11 cellular contexts compared by ENCODE assay signal in the genomic region with DNA sequence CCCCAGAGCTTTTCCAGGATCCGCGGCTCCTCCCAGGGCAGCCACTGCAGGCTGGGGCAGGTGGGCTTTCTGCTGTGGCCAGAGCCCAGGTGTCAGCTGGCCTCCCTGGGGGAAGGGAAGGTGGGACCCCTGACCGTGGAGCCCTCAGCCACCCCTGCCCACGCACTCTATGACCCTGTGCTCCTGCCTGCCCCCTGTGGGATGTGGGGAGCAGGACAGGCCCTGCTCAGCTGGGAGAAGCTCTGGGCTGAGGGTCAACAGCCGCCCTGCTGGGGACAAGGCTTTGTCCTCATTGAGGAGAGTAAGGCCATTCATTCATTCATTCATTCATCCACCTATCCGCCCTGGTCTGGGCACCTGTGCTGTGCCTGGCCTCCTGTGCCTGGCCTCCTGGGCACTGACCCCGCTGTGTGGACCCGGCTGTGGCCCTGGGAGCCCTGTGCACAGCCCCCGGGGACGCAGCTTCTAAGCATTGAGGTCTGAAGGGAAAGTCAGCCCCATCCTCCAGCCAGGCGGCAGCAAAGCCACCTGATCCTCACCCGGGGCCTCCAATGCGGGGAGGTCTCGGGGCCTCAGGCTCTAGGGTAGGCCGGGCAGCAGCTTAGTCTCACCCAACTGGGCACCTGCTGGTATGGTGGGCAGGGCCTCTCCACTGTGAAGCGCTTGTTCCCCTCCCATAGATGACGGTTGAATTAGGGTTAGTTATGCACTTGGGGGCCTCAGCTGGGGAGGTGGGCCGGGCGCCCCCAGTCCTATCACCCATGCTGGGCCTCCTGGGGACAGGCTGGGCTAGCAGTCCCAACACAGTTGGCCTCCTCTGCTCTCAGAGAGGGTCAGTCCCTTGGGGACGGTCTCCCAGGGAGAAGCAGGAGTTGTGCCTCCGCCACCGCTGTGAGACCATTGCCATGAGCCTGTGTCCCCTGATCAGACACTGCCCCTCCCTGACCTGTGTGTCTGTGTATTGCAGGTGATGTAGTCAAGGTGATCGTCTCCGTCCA. TPM values are rescaled to one million over a fixed set of nuclear protein-coding genes. Genes with fewer than 3 reads are reported as not detected.
DNase-seq lines count a peak whose midpoint lies in the region; ATAC-seq and TF ChIP-seq lines count a peak whose summit lies in the region.
"Had no signal": no experiment of that assay in that cellular context is flagged by ENCODE, and none has a peak within 500 bp of the region (broad histone marks: within the 10 kb centered on the region; RNA-seq: fewer than 3 reads in every experiment).

No MANE protein-coding gene starts in this region.

- H3K27ac ChIP-seq in Karpas-422 (ENCODE audit: low read length) (no peak overlapping the region), parathyroid adenoma (no peak overlapping the region)
- H3K27ac ChIP-seq: skin epidermis, thoracic aorta had no signal

- H3K4me3 ChIP-seq in Karpas-422 (ENCODE audit: low read length) (no peak overlapping the region), parathyroid adenoma (ENCODE audit: low read depth, low read length) (no peak overlapping the region)
- H3K4me3 ChIP-seq: skin epidermis, thoracic aorta had no signal

- H2AFZ ChIP-seq in Karpas-422 (ENCODE audit: low read length) = no peak overlapping the region
- no peak overlapping the region for H2AFZ ChIP-seq in parathyroid adenoma

- TF ChIP-seq CTCF in GM10266 (IDR thresholded peaks at IDR 0.05; ENCODE audit: control insufficient read depth, insufficient read depth, low read depth, missing control alignments) (peak; percentile 55), chondrocyte (IDR thresholded peaks at IDR 0.05) (peak; percentile 63), parathyroid adenoma (IDR thresholded peaks at IDR 0.05) (peak; percentile 19)

- no peaks in the 10 kb centered on the region for H3K27me3 Mint-ChIP-seq in chondrocyte (ENCODE audit: low read depth)

- H3K4me1 Mint-ChIP-seq in chondrocyte (ENCODE audit: low read depth) = peaks cover 3% of the 10 kb centered on the region

- H4K20me1 ChIP-seq in Karpas-422 (ENCODE audit: insufficient read depth, low read depth, low read length) = no peaks in the 10 kb centered on the region

- H3K4me1 ChIP-seq in Karpas-422 (ENCODE audit: low read length) (no peaks in the 10 kb centered on the region), parathyroid adenoma (peaks cover 2% of the 10 kb centered on the region)

- no peaks in the 10 kb centered on the region for H3K9me2 ChIP-seq in Karpas-422 (replicated peaks; ENCODE audit: insufficient read depth, low read length)

- DNase-seq in GM10266 (ENCODE audit: extremely low spot score) (no peak), Karpas-422 (peak; percentile 66), chondrocyte (ENCODE audit: low spot score) (no peak), NCI-H748 treated with DMSO at 0.1 percent for 48 hours (lab: John Stamatoyannopoulos, UW) (no peak), NCI-H1092 (lab: John Stamatoyannopoulos, UW) (no peak)
- DNase-seq: NCI-H2081 treated with DMSO at 0.1 percent for 48 hours, T1000 had no signal

- no peak overlapping the region for H3K4me3 Mint-ChIP-seq in chondrocyte (ENCODE audit: unreplicated experiment)

- H3K27me3 ChIP-seq in Karpas-422 (ENCODE audit: low read length) (no peaks in the 10 kb centered on the region), parathyroid adenoma (ENCODE audit: control insufficient read depth, insufficient read depth, low read length) (no peaks in the 10 kb centered on the region)

- no peak overlapping the region for H3K27ac Mint-ChIP-seq in chondrocyte (ENCODE audit: unreplicated experiment)

- no peak overlapping the region for H3K9ac ChIP-seq in Karpas-422 (ENCODE audit: low read length)
- no peak overlapping the region for H3K9ac ChIP-seq in parathyroid adenoma

- H3K4me2 ChIP-seq in Karpas-422 (ENCODE audit: low read depth, low read length, poor library complexity, severe bottlenecking) (no peak overlapping the region), parathyroid adenoma (ENCODE audit: low read length) (no peak overlapping the region)

- no peak for ATAC-seq in GM21423 (IDR thresholded peaks at IDR 0.05; ENCODE audit: unreplicated experiment)

- H3K9me3 ChIP-seq in Karpas-422 (ENCODE audit: low read length) (no peaks in the 10 kb centered on the region), parathyroid adenoma (ENCODE audit: control insufficient read depth, low read length) (no peaks in the 10 kb centered on the region)
- H3K9me3 ChIP-seq: thoracic aorta had no signal

- no peaks in the 10 kb centered on the region for H3K36me3 Mint-ChIP-seq in chondrocyte (ENCODE audit: low read depth)

- H3K9me3 Mint-ChIP-seq in chondrocyte (ENCODE audit: low read depth) = no peaks in the 10 kb centered on the region

- H3K36me3 ChIP-seq in Karpas-422 (ENCODE audit: insufficient read depth, low read length) (no peaks in the 10 kb centered on the region), parathyroid adenoma (ENCODE audit: control insufficient read depth, insufficient read depth, low read length) (no peaks in the 10 kb centered on the region)
- H3K36me3 ChIP-seq: thoracic aorta had no signal

- H3K79me2 ChIP-seq in Karpas-422 (ENCODE audit: low read length) (no peaks in the 10 kb centered on the region), parathyroid adenoma (no peaks in the 10 kb centered on the region)

RNA-seq across cellular contexts. Expression of a gene that starts 6.0 kb away (rescaled TPM):
- total RNA-seq in Karpas-422 (2014; rRNA removed; shearing (Covaris generic); ENCODE audit: low replicate concordance) = 10.3 and 15.6 TPM in 2 replicates
- total RNA-seq in chondrocyte = 0.95 to 2.5 TPM (median 1.1 TPM) in 3 replicates

RNA-seq across cellular contexts. Expression of a gene that starts 24.4 kb away (rescaled TPM):
- 0.89 and 0.90 TPM in 2 replicates for total RNA-seq in Karpas-422 (2014; rRNA removed; shearing (Covaris generic); ENCODE audit: low replicate concordance)
- 20.4 to 25.6 TPM (median 22.4 TPM) in 3 replicates for total RNA-seq in chondrocyte

RNA-seq across cellular contexts. Expression of a gene that starts 32.1 kb away (rescaled TPM):
- not detected in 2 replicates for total RNA-seq in Karpas-422 (2014; rRNA removed; shearing (Covaris generic); ENCODE audit: low replicate concordance)
- not detected in 3 replicates for total RNA-seq in chondrocyte

RNA-seq across cellular contexts. Expression of a gene that starts 35.8 kb away (rescaled TPM):
- total RNA-seq in Karpas-422 (2014; rRNA removed; shearing (Covaris generic); ENCODE audit: low replicate concordance) = 25.1 and 25.8 TPM in 2 replicates
- total RNA-seq in chondrocyte = 19.6 to 32.6 TPM (median 20.5 TPM) in 3 replicates

Comparison
In these comparisons a context has a peak if more than half of its experiments do, and no peak if none do; other contexts are left out.
1. RNA of a gene that starts 24.4 kb away (total RNA-seq): 20.4 to 25.6 TPM in chondrocyte; 0.89 to 0.90 TPM in Karpas-422; every median in the first group is over 10 times any median in the second.
2. Peak in every context shown above with its lines, with median percentiles within 50 percentile points of each other: CTCF ChIP-seq.